Comparison of ENCODE assay signal across 22 cellular contexts in genomic region chr18:22493940-22494339, GRCh38.
DNase-seq lines count a peak whose midpoint lies in the region; ATAC-seq and TF ChIP-seq lines count a peak whose summit lies in the region.
"Had no signal": no experiment of that assay in that cellular context is flagged by ENCODE, and none has a peak within 500 bp of the region (broad histone marks: within the 10 kb centered on the region; RNA-seq: fewer than 3 reads in every experiment).

No MANE protein-coding gene starts in this region.

- peaks cover 3 to 7% of the 10 kb centered on the region in 2 donors for H3K9me3 ChIP-seq in duodenal mucosa (ENCODE audit: control insufficient read depth in 1 of 2, low read length in 2 of 2)
- no peaks in the 10 kb centered on the region for H3K9me3 ChIP-seq in thyroid gland
- H3K9me3 ChIP-seq: vagina had no signal

- no peaks in the 10 kb centered on the region for H3K27me3 Mint-ChIP-seq in mesothelial cell of epicardium (ENCODE audit: low read depth)
- H3K27me3 Mint-ChIP-seq: activated CD8-positive, alpha-beta memory T cell treated with anti-CD3 and anti-CD28 coated beads, Interleukin-2, amount 10 ng/mL, durations not matched to agents 7 days and 5 days had no signal

- peaks cover 27% of the 10 kb centered on the region for H3K9me3 Mint-ChIP-seq in mesothelial cell of epicardium

- peak; percentile 70 for DNase-seq in AG08395 (ENCODE audit: low spot score)
- peak; percentile 53 for DNase-seq in M059J (ENCODE audit: low read depth)
- DNase-seq in mesothelial cell of epicardium (ENCODE audit: low spot score in 2 of 2, unreplicated experiment in 2 of 2): no peak
- no peak for DNase-seq in amygdala (lab: John Stamatoyannopoulos, UW)
- no peak for DNase-seq in GM13976 (ENCODE audit: low spot score)
- DNase-seq in thyroid gland: no peak
- DNase-seq: activated CD4-positive, alpha-beta T cell treated with anti-CD3 and anti-CD28 coated beads for 1 hour; activated CD8-positive, alpha-beta memory T cell treated with anti-CD3 and anti-CD28 coated beads, Interleukin-2, amount 10 ng/mL, durations not matched to agents 7 days and 5 days; activated gamma-delta T cell; effector memory CD4-positive, alpha-beta T cell; H7; naive B cell; NCI-H187; NCI-H446 treated with DMSO at 0.1 percent for 48 hours; posterior cingulate gyrus; stimulated activated CD4-positive, alpha-beta T cell treated with anti-CD3 and anti-CD28 coated beads, Interleukin-12 subunit alpha, Interleukin-12 subunit beta, amount 100 ng/mL, for 4 hours; stimulated activated naive CD4-positive, alpha-beta T cell had no signal

- in situ Hi-C loops in GM13976 (cut with MboI; ENCODE audit: low sequenced_read_pairs, unreplicated experiment): no loop called here

- no peak for TF ChIP-seq POLR2A in thyroid gland (IDR thresholded peaks at IDR 0.05)

- peaks cover 40% of the 10 kb centered on the region for H3K4me1 Mint-ChIP-seq in mesothelial cell of epicardium
- H3K4me1 Mint-ChIP-seq: activated CD8-positive, alpha-beta memory T cell treated with anti-CD3 and anti-CD28 coated beads, Interleukin-2, amount 10 ng/mL, durations not matched to agents 7 days and 5 days; naive B cell had no signal

- H3K4me3 ChIP-seq in duodenal mucosa (ENCODE audit: low read depth in 1 of 2, low read length in 2 of 2): no peak overlapping the region
- no peak overlapping the region for H3K4me3 ChIP-seq in thyroid gland (replicated peaks in 1 of 3)
- H3K4me3 ChIP-seq: vagina had no signal

- WGBS in thyroid gland, 2 donors: 74 to 77% methylated on average over 4 of the region's 4 CpGs

- H3K27ac Mint-ChIP-seq in mesothelial cell of epicardium: peak overlapping the region; percentile 47
- H3K27ac Mint-ChIP-seq: activated CD8-positive, alpha-beta memory T cell treated with anti-CD3 and anti-CD28 coated beads, Interleukin-2, amount 10 ng/mL, durations not matched to agents 7 days and 5 days; naive B cell; T-helper 1 cell treated with Interleukin-12 subunit alpha and Interleukin-12 subunit beta and Interleukin-4 antibody, amounts not matched to agents 30 μg/mL and 1 μg/mL, for 36 hours had no signal

- intact Hi-C loops in thyroid gland (cut with DNase I): no loop called here

- peaks cover 19 to 43% of the 10 kb centered on the region in 2 donors for H3K4me1 ChIP-seq in duodenal mucosa (ENCODE audit: control insufficient read depth in 1 of 2, insufficient read depth in 2 of 2, low read length in 2 of 2)
- peaks cover under 1 to 9% of the 10 kb centered on the region in 2 donors for H3K4me1 ChIP-seq in thyroid gland

- H3K27me3 ChIP-seq in duodenal mucosa (ENCODE audit: control insufficient read depth in 1 of 2, insufficient read depth in 2 of 2, low read length in 2 of 2) (no peaks in the 10 kb centered on the region), thyroid gland (no peaks in the 10 kb centered on the region)
- H3K27me3 ChIP-seq: vagina had no signal

- TF ChIP-seq CTCF in mesothelial cell of epicardium (IDR thresholded peaks at IDR 0.05; ENCODE audit: unreplicated experiment) (no peak), GM13976 (IDR thresholded peaks at IDR 0.05; ENCODE audit: borderline replicate concordance, control extremely low read depth, extremely low read depth, insufficient read depth, missing control alignments) (no peak), thyroid gland (IDR thresholded peaks at IDR 0.05) (no peak)

- H3K27ac ChIP-seq in duodenal mucosa (ENCODE audit: low read depth, low read length) (peak overlapping the region; percentile 35), thyroid gland (no peak overlapping the region)
- H3K27ac ChIP-seq: vagina had no signal

- no peak for ATAC-seq in HG03442 (IDR thresholded peaks at IDR 0.05; ENCODE audit: unreplicated experiment)
- ATAC-seq: activated CD8-positive, alpha-beta memory T cell treated with anti-CD3 and anti-CD28 coated beads, Interleukin-2, amount 10 ng/mL, durations not matched to agents 7 days and 5 days; left lobe of liver had no signal

- no peak overlapping the region for H3K4me3 Mint-ChIP-seq in mesothelial cell of epicardium
- H3K4me3 Mint-ChIP-seq: activated CD8-positive, alpha-beta memory T cell treated with anti-CD3 and anti-CD28 coated beads, Interleukin-2, amount 10 ng/mL, durations not matched to agents 7 days and 5 days; naive B cell; T-helper 1 cell treated with Interleukin-12 subunit alpha and Interleukin-12 subunit beta and Interleukin-4 antibody, amounts not matched to agents 30 μg/mL and 1 μg/mL, for 36 hours had no signal

- H3K9ac ChIP-seq in duodenal mucosa (ENCODE audit: low read depth in 1 of 2, low read length in 2 of 2): peak overlapping the region in 1 of 2 donors; percentile 8

- H3K36me3 ChIP-seq in duodenal mucosa (ENCODE audit: control insufficient read depth in 1 of 2, insufficient read depth in 2 of 2, low read length in 2 of 2) (no peaks in the 10 kb centered on the region), thyroid gland (no peaks in the 10 kb centered on the region)
- H3K36me3 ChIP-seq: vagina had no signal

- peaks cover 9% of the 10 kb centered on the region for H3K36me3 Mint-ChIP-seq in mesothelial cell of epicardium
- H3K36me3 Mint-ChIP-seq: activated CD8-positive, alpha-beta memory T cell treated with anti-CD3 and anti-CD28 coated beads, Interleukin-2, amount 10 ng/mL, durations not matched to agents 7 days and 5 days; naive B cell had no signal

Comparison
In these comparisons a context has a peak if more than half of its experiments do, and no peak if none do; other contexts are left out.
1. DNase-seq: peak in AG08395 (single experiment) and M059J (single experiment); none in mesothelial cell of epicardium (0 of 2), amygdala (0 of 56), GM13976 (single experiment) and thyroid gland (0 of 2).